Comparison of ENCODE assay signal across 19 cellular contexts in the genomic region with DNA sequence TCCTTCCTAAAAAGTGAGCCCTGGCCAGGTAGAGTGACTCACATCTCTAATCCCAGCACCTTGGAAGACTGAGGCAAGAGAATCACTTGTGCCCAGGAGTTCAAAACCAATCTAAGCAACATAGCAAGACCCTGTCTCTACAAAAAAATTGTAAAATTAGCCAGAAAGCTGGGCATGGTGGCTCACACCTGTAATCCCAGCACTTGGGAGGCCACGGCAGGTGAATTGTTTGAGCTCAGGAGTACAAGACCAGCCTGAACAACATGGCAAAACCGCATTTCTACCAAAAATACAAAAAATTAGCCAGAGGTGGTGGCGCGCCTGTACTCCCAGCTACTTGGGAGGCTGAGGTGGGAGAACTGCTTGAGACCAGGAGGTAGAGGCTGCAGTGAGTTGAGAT. TPM values are rescaled to one million over a fixed set of nuclear protein-coding genes. Genes with fewer than 3 reads are reported as not detected.
"Had no signal": no experiment of that assay in that cellular context is flagged by ENCODE, and none has a peak within 500 bp of the region (broad histone marks: within the 10 kb centered on the region; RNA-seq: fewer than 3 reads in every experiment).

No MANE protein-coding gene starts in this region.

RNA-seq across cellular contexts. Expression of gene GOLGA6L6, which starts 49.0 kb away (rescaled TPM):
- total RNA-seq: activated naive CD4-positive, alpha-beta T cell treated with anti-CD3 and anti-CD28 coated beads for 36 hours; activated naive CD4-positive, alpha-beta T cell treated with anti-CD3 and anti-CD28 coated beads, Interleukin-2, amount 50 U/mL, for 72 hours; activated naive CD8-positive, alpha-beta T cell treated with anti-CD3 and anti-CD28 coated beads for 36 hours; activated naive CD8-positive, alpha-beta T cell treated with anti-CD3 and anti-CD28 coated beads, Interleukin-2, amount 10 ng/mL, durations not matched to agents 7 days and 5 days; activated T-cell treated with anti-CD3 and anti-CD28 coated beads, Interleukin-2, amount 50 U/mL, for 4 hours; activated T-cell treated with anti-CD3 and anti-CD28 coated beads, Interleukin-2, amount 50 U/mL, for 72 hours; activated T-helper 1 cell treated with anti-CD3 and anti-CD28 coated beads, Interleukin-12 subunit alpha, Interleukin-12 subunit beta, Interleukin-2, Interleukin-4 antibody, amounts not matched to agents 30 ng/mL and 10 ng/mL and 1 ng/mL, durations not matched to agents 14 hours and 24 hours and 36 hours; activated T-helper 17 cell treated with anti-CD3 and anti-CD28 coated beads, Interleukin-2, amount 50 U/mL, for 72 hours; activated T-helper 2 cell treated with anti-CD3 and anti-CD28 coated beads, Interferon-gamma antibody, Interleukin-2, Interleukin-4, amounts not matched to agents 10 μg/mL and 5 μg/mL and 100 μg/mL, durations not matched to agents 14 hours and 24 hours and 36 hours; adrenal gland; aorta; ascending aorta; astrocyte; body of pancreas; breast epithelium; bronchial epithelial cell; cardiac muscle cell; cardiac septum; cerebellum had no signal
